Comparison of ENCODE assay signal across 34 cellular contexts in the genomic region with DNA sequence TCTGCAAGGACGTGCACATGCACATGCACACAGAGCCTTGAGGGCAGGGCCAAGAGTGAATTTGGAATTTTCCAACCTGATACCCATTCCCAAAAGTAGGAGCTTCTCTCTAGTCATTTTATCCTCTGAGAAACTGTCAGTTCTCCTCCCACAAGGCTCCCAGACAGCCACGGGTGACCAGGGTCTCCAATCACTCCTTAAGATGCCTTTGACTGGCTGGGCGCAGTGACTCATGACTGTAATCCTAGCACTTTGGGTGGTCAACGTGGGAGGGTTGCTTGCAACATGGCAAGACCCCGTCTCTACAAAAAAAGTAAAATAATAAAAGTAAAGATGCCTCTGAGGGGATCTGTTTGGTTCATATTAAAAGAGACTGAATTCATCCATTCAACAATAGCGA. TPM values are rescaled to one million over a fixed set of nuclear protein-coding genes. Genes with fewer than 3 reads are reported as not detected.
DNase-seq lines count a peak whose midpoint lies in the region; TF ChIP-seq lines count a peak whose summit lies in the region.
"Had no signal": no experiment of that assay in that cellular context is flagged by ENCODE, and none has a peak within 500 bp of the region (broad histone marks: within the 10 kb centered on the region; RNA-seq: fewer than 3 reads in every experiment).

No MANE protein-coding gene starts in this region.

- H3K4me3 Mint-ChIP-seq in activated CD4-positive, alpha-beta T cell treated with anti-CD3 and anti-CD28 coated beads, Interleukin-2, amount 10 ng/mL, durations not matched to agents 24 days and 14 days: no peak overlapping the region
- peak overlapping the region; percentile 68 for H3K4me3 Mint-ChIP-seq in endothelial cell (ENCODE audit: unreplicated experiment)
- H3K4me3 Mint-ChIP-seq in neural crest cell: peak overlapping the region; percentile 58
- H3K4me3 Mint-ChIP-seq in CD8-positive, alpha-beta memory T cell: no peak overlapping the region
- H3K4me3 Mint-ChIP-seq: activated CD4-positive, alpha-beta T cell treated with anti-CD3 and anti-CD28 coated beads for 36 hours; memory B cell; T-helper 17 cell had no signal

- peak overlapping the region; percentile 45 for H3K27ac Mint-ChIP-seq in activated CD4-positive, alpha-beta T cell treated with anti-CD3 and anti-CD28 coated beads, Interleukin-2, amount 10 ng/mL, durations not matched to agents 24 days and 14 days
- H3K27ac Mint-ChIP-seq in endothelial cell (ENCODE audit: unreplicated experiment): peak overlapping the region; percentile 81
- peak overlapping the region; percentile 47 for H3K27ac Mint-ChIP-seq in neural crest cell (ENCODE audit: unreplicated experiment)
- peak overlapping the region in 1 of 8 donors; percentile 74 for H3K27ac Mint-ChIP-seq in CD8-positive, alpha-beta memory T cell
- H3K27ac Mint-ChIP-seq: activated CD4-positive, alpha-beta T cell treated with anti-CD3 and anti-CD28 coated beads for 36 hours; memory B cell had no signal

- no peak for DNase-seq in activated CD4-positive, alpha-beta T cell treated with anti-CD3 and anti-CD28 coated beads, Interleukin-2, amount 10 ng/mL, durations not matched to agents 24 days and 14 days
- DNase-seq in activated CD4-positive, alpha-beta T cell treated with anti-CD3 and anti-CD28 coated beads, Interleukin-2, amount 50 U/mL, for 1 hour: no peak
- DNase-seq in RWPE1 (ENCODE audit: low spot score): no peak
- no peak for DNase-seq in endothelial cell (ENCODE audit: low spot score)
- no peak for DNase-seq in neural crest cell (ENCODE audit: low read depth, low spot score)
- DNase-seq in HEK293T (ENCODE audit: extremely low spot score): no peak
- no peak for DNase-seq in SKM-1 treated with dmso at 0.1 percent for 144 hours (lab: John Stamatoyannopoulos, UW; ENCODE audit: unreplicated experiment)
- DNase-seq in CD8-positive, alpha-beta memory T cell: no peak
- DNase-seq: activated CD4-positive, alpha-beta T cell treated with anti-CD3 and anti-CD28 coated beads for 36 hours; activated CD8-positive, alpha-beta memory T cell treated with anti-CD3 and anti-CD28 coated beads for 24 hours; activated gamma-delta T cell treated with Interleukin-2 at 50 U/mL for 16 hours; AML-193; brain microvascular endothelial cell; colonic mucosa; DMS53; effector CD8-positive, alpha-beta T cell; heart right ventricle; Karpas-422; MV-4-11; NCI-H146; stimulated activated CD4-positive, alpha-beta T cell treated with anti-CD3 and anti-CD28 coated beads, Interleukin-1b, Interleukin-23, amount 100 ng/mL, for 48 hours; stimulated activated CD8-positive, alpha-beta memory T cell treated with anti-CD3 and anti-CD28 coated beads, Interleukin-4, amount 100 ng/mL, for 48 hours; stomach; T-helper 17 cell had no signal

- H3K4me1 ChIP-seq in CD8-positive, alpha-beta memory T cell (ENCODE audit: insufficient read depth, low read length): no peaks in the 10 kb centered on the region
- H3K4me1 ChIP-seq: colonic mucosa had no signal

- H3K9me3 Mint-ChIP-seq in activated CD4-positive, alpha-beta T cell treated with anti-CD3 and anti-CD28 coated beads, Interleukin-2, amount 10 ng/mL, durations not matched to agents 24 days and 14 days: no peaks in the 10 kb centered on the region
- H3K9me3 Mint-ChIP-seq in endothelial cell (ENCODE audit: unreplicated experiment): no peaks in the 10 kb centered on the region
- H3K9me3 Mint-ChIP-seq in neural crest cell: no peaks in the 10 kb centered on the region
- no peaks in the 10 kb centered on the region for H3K9me3 Mint-ChIP-seq in CD8-positive, alpha-beta memory T cell
- H3K9me3 Mint-ChIP-seq: memory B cell had no signal

- H3K27me3 Mint-ChIP-seq in activated CD4-positive, alpha-beta T cell treated with anti-CD3 and anti-CD28 coated beads, Interleukin-2, amount 10 ng/mL, durations not matched to agents 24 days and 14 days: no peaks in the 10 kb centered on the region
- H3K27me3 Mint-ChIP-seq in endothelial cell (ENCODE audit: unreplicated experiment) (peaks cover 7% of the 10 kb centered on the region), neural crest cell (ENCODE audit: low read depth) (no peaks in the 10 kb centered on the region)
- no peaks in the 10 kb centered on the region for H3K27me3 Mint-ChIP-seq in CD8-positive, alpha-beta memory T cell
- H3K27me3 Mint-ChIP-seq: activated CD4-positive, alpha-beta T cell treated with anti-CD3 and anti-CD28 coated beads for 36 hours; memory B cell; T-helper 17 cell had no signal

- H3K4me3 ChIP-seq in CD8-positive, alpha-beta memory T cell (ENCODE audit: low read length): no peak overlapping the region
- H3K4me3 ChIP-seq: colonic mucosa, HAP-1, heart right ventricle, SK-N-MC, skin epidermis, stomach, tibial nerve had no signal

- CTCF ChIA-PET in RWPE1 (lab: Yijun Ruan, JAX) (interaction anchor here (1.0 kb wide), 1 partner anchor 384 kb away, joined by 3 read pairs; no protein-coding TSS in a partner anchor), HEK293T (lab: Yijun Ruan, JAX) (no interaction called here)
- CTCF ChIA-PET in CD8-positive, alpha-beta memory T cell (lab: Charles Lee): no interaction called here

- intact Hi-C loops in activated CD4-positive, alpha-beta T cell treated with anti-CD3 and anti-CD28 coated beads, Interleukin-2, amount 10 ng/mL, durations not matched to agents 24 days and 14 days (cut with micrococcal nuclease): no loop called here

- POLR2A ChIA-PET in RWPE1 (lab: Yijun Ruan, JAX; ENCODE audit: low non-redundant PET): interaction anchor here (0.8 to 1.2 kb wide), 2 partner anchors 11 to 12 kb away, joined by 4 to 5 read pairs; no protein-coding TSS in a partner anchor
- POLR2A ChIA-PET in HEK293T (lab: Yijun Ruan, JAX): interaction anchor here (1.0 to 3.3 kb wide), 4 partner anchors 9 to 13 kb away, joined by 3 to 14 read pairs (median 5); partner anchors contain the start of gene SCD
- POLR2A ChIA-PET in CD8-positive, alpha-beta memory T cell (lab: Charles Lee): no interaction called here

- peaks cover 68% of the 10 kb centered on the region for H3K4me1 Mint-ChIP-seq in activated CD4-positive, alpha-beta T cell treated with anti-CD3 and anti-CD28 coated beads, Interleukin-2, amount 10 ng/mL, durations not matched to agents 24 days and 14 days
- peaks cover 74% of the 10 kb centered on the region for H3K4me1 Mint-ChIP-seq in endothelial cell (ENCODE audit: unreplicated experiment)
- H3K4me1 Mint-ChIP-seq in neural crest cell: peaks cover 86% of the 10 kb centered on the region
- H3K4me1 Mint-ChIP-seq in CD8-positive, alpha-beta memory T cell: peaks cover 4 to 7% (median 6%) of the 10 kb centered on the region in 3 donors
- H3K4me1 Mint-ChIP-seq: memory B cell had no signal

- H3K36me3 ChIP-seq in CD8-positive, alpha-beta memory T cell (ENCODE audit: insufficient read depth, low read length): no peaks in the 10 kb centered on the region
- H3K36me3 ChIP-seq: colonic mucosa had no signal

- peak overlapping the region; percentile 77 for H3K27ac ChIP-seq in RWPE1
- no peak overlapping the region for H3K27ac ChIP-seq in CD8-positive, alpha-beta memory T cell (ENCODE audit: low read depth, low read length)
- H3K27ac ChIP-seq: brain microvascular endothelial cell, colonic mucosa, heart right ventricle, SK-N-MC, skin epidermis had no signal

- no peaks in the 10 kb centered on the region for H3K27me3 ChIP-seq in CD8-positive, alpha-beta memory T cell (ENCODE audit: insufficient read depth, low read length, poor library complexity, severe bottlenecking)
- H3K27me3 ChIP-seq: brain microvascular endothelial cell, colonic mucosa, heart right ventricle, stomach, tibial nerve had no signal

- H3K36me3 Mint-ChIP-seq in activated CD4-positive, alpha-beta T cell treated with anti-CD3 and anti-CD28 coated beads, Interleukin-2, amount 10 ng/mL, durations not matched to agents 24 days and 14 days (ENCODE audit: low read depth): peaks cover 84% of the 10 kb centered on the region
- H3K36me3 Mint-ChIP-seq in endothelial cell (ENCODE audit: low read depth, unreplicated experiment) (peaks cover 70% of the 10 kb centered on the region), neural crest cell (ENCODE audit: low read depth) (peaks cover 69% of the 10 kb centered on the region)
- H3K36me3 Mint-ChIP-seq in CD8-positive, alpha-beta memory T cell: peaks cover 7 to 16% (median 13%) of the 10 kb centered on the region in 3 donors

- no peak for TF ChIP-seq CTCF in RWPE1 (conservative IDR thresholded peaks at IDR 0.05; ENCODE audit: low read depth)
- no peak for TF ChIP-seq CTCF in endothelial cell (IDR thresholded peaks at IDR 0.05; ENCODE audit: unreplicated experiment)
- no peak for TF ChIP-seq CTCF in neural crest cell (conservative IDR thresholded peaks at IDR 0.05)

- H3K9me3 ChIP-seq in CD8-positive, alpha-beta memory T cell (ENCODE audit: low read length): no peaks in the 10 kb centered on the region
- H3K9me3 ChIP-seq: colonic mucosa, HAP-1, heart right ventricle, stomach, tibial nerve had no signal

TF ChIP-seq in HEK293T, 16 proteins besides CTCF, POLR2A, EP300 and RAD21:
- no peak for TF ChIP-seq ZNF384 (IDR thresholded peaks at IDR 0.05)
- no peak for TF ChIP-seq HDGF (IDR thresholded peaks at IDR 0.05; ENCODE audit: borderline replicate concordance)
- no peak for TF ChIP-seq NFRKB (IDR thresholded peaks at IDR 0.05)
- TF ChIP-seq LEF1 (IDR thresholded peaks at IDR 0.05; ENCODE audit: borderline replicate concordance): no peak
- no peak for TF ChIP-seq FOXK2 (IDR thresholded peaks at IDR 0.05)
- no peak for TF ChIP-seq TARDBP (IDR thresholded peaks at IDR 0.05)
- TF ChIP-seq SUZ12 (IDR thresholded peaks at IDR 0.05): no peak
- no peak for TF ChIP-seq ELF4 (IDR thresholded peaks at IDR 0.05)

RNA-seq across cellular contexts. Expression of gene SCD, which starts 13.2 kb away (rescaled TPM):
- 252 and 256 TPM in 2 replicates for total RNA-seq in activated CD4-positive, alpha-beta T cell treated with anti-CD3 and anti-CD28 coated beads, Interleukin-2, amount 10 ng/mL, durations not matched to agents 24 days and 14 days
- 627 TPM for total RNA-seq in endothelial cell (ENCODE audit: unreplicated experiment)
- total RNA-seq in neural crest cell: 969 and 975 TPM in 2 replicates
- total RNA-seq in CD8-positive, alpha-beta memory T cell: 10 to 100 TPM; 43.9 to 45.3 TPM
- polyA plus RNA-seq in CD8-positive, alpha-beta memory T cell: 5.1 TPM

RNA-seq across cellular contexts. Expression of gene PKD2L1, which starts 30.2 kb away (rescaled TPM):
- total RNA-seq in activated CD4-positive, alpha-beta T cell treated with anti-CD3 and anti-CD28 coated beads, Interleukin-2, amount 10 ng/mL, durations not matched to agents 24 days and 14 days: 0.17 TPM in 1 of 2 replicates, not detected in the other
- total RNA-seq in endothelial cell (ENCODE audit: unreplicated experiment) (0.44 TPM), neural crest cell (0.14 TPM in 1 of 2 replicates, not detected in the other)
- total RNA-seq in CD8-positive, alpha-beta memory T cell: not detected
- polyA plus RNA-seq in CD8-positive, alpha-beta memory T cell: not detected
- total RNA-seq: A172; activated CD4-positive, alpha-beta T cell treated with anti-CD3 and anti-CD28 coated beads for 36 hours; fibroblast of villous mesenchyme; G401; heart right ventricle; osteoblast had no signal
- polyA plus RNA-seq: esophagus, heart right ventricle had no signal

Comparison
In these comparisons a context has a peak if more than half of its experiments do, and no peak if none do; other contexts are left out.
1. H3K4me3 Mint-ChIP-seq: peak in endothelial cell (single experiment) and neural crest cell (single experiment); none in activated CD4-positive, alpha-beta T cell treated with anti-CD3 and anti-CD28 coated beads, Interleukin-2, amount 10 ng/mL, durations not matched to agents 24 days and 14 days (single experiment) and CD8-positive, alpha-beta memory T cell (0 of 7).